ENCODE assay signal across 21 cellular contexts in genomic region chr21:35603471-35603870, GRCh38.
A peak's percentile ranks its signal among the peaks of the same experiment; 100 is the strongest.
DNase-seq lines count a peak whose midpoint lies in the region; ATAC-seq, FAIRE-seq and TF ChIP-seq lines count a peak whose summit lies in the region.
"Had no signal": no experiment of that assay in that cellular context is flagged by ENCODE, and none has a peak within 500 bp of the region (broad histone marks: within the 10 kb centered on the region; RNA-seq: fewer than 3 reads in every experiment).

No MANE protein-coding gene starts in this region.

- H3K27ac ChIP-seq in HEK293 (ENCODE audit: extremely low read depth, low read depth, low read length) (no peak overlapping the region), K562 (ENCODE audit: extremely low read depth, low read depth, low read length) (no peak overlapping the region), neuronal stem cell (replicated peaks; ENCODE audit: low read length) (no peak overlapping the region)
- H3K27ac ChIP-seq: pancreas, skin epidermis, thoracic aorta had no signal

- H3K9me3 Mint-ChIP-seq in activated CD8-positive, alpha-beta T cell treated with anti-CD3 and anti-CD28 coated beads, Interleukin-2, amount 10 ng/mL, durations not matched to agents 7 days and 5 days (ENCODE audit: insufficient read depth): no peaks in the 10 kb centered on the region
- no peaks in the 10 kb centered on the region for H3K9me3 Mint-ChIP-seq in activated CD8-positive, alpha-beta T cell treated with anti-CD3 and anti-CD28 coated beads for 36 hours
- no peaks in the 10 kb centered on the region for H3K9me3 Mint-ChIP-seq in activated T-helper 17 cell treated with anti-CD3 and anti-CD28 coated beads, Interleukin-2, amount 50 U/mL, for 72 hours
- H3K9me3 Mint-ChIP-seq: activated T-cell treated with anti-CD3 and anti-CD28 coated beads, Interleukin-2, amount 50 U/mL, for 72 hours had no signal

- H3K4me3 ChIP-seq in HEK293 (ENCODE audit: low read depth, low read length) (no peak overlapping the region), K562 (no peak overlapping the region), neuronal stem cell (ENCODE audit: low read length in 2 of 2) (no peak overlapping the region)
- H3K4me3 ChIP-seq: pancreas, skin epidermis, thoracic aorta had no signal

- H3K27me3 ChIP-seq in K562 (ENCODE audit: control insufficient read depth in 2 of 2, insufficient read depth in 2 of 2, low read length in 2 of 2) (peaks cover 4 to 22% of the 10 kb centered on the region in 2 experiments; a peak in 4 of 5 replicates), neuronal stem cell (ENCODE audit: control insufficient read depth in 3 of 3, insufficient read depth in 3 of 3, low read depth in 1 of 3, low read length in 3 of 3) (peaks cover 0 to 3% (median 0%) of the 10 kb centered on the region in 3 experiments)
- H3K27me3 ChIP-seq: pancreas had no signal

- H3K23ac ChIP-seq in neuronal stem cell (ENCODE audit: low read depth, low read length, poor library complexity): no peak overlapping the region

- H3K4me3 Mint-ChIP-seq in activated CD8-positive, alpha-beta T cell treated with anti-CD3 and anti-CD28 coated beads, Interleukin-2, amount 10 ng/mL, durations not matched to agents 7 days and 5 days: no peak overlapping the region
- no peak overlapping the region for H3K4me3 Mint-ChIP-seq in activated CD8-positive, alpha-beta T cell treated with anti-CD3 and anti-CD28 coated beads for 36 hours
- H3K4me3 Mint-ChIP-seq in activated T-helper 17 cell treated with anti-CD3 and anti-CD28 coated beads, Interleukin-2, amount 50 U/mL, for 72 hours: no peak overlapping the region
- H3K4me3 Mint-ChIP-seq: activated naive CD8-positive, alpha-beta T cell treated with anti-CD3 and anti-CD28 coated beads, Interleukin-2, amount 50 U/mL, for 24 hours; activated T-cell treated with anti-CD3 and anti-CD28 coated beads, Interleukin-2, amount 50 U/mL, for 72 hours; B cell had no signal

- TF ChIP-seq CTCF in HEK293 (tag by site-specific recombination; IDR thresholded peaks at IDR 0.05) (peak; percentile 19; the same call in 1 of the 2 replicates), K562 (IDR thresholded peaks at IDR 0.05 in 2 of 3, conservative IDR thresholded peaks at IDR 0.05 in 1 of 3; ENCODE audit: insufficient read depth in 2 of 3, low read depth in 1 of 3, low read length in 3 of 3) (peak in 2 of 3 experiments; percentile 23 to 37; a peak in 2 of 6 replicates)
- TF ChIP-seq CTCF in activated CD8-positive, alpha-beta T cell treated with anti-CD3 and anti-CD28 coated beads for 36 hours (IDR thresholded peaks at IDR 0.05): no peak

- no peak for TF ChIP-seq POLR2A in K562 (conservative IDR thresholded peaks at IDR 0.05)

- no peak overlapping the region for H3K4ac ChIP-seq in neuronal stem cell (ENCODE audit: low read length)

- H3K4me1 Mint-ChIP-seq in activated CD8-positive, alpha-beta T cell treated with anti-CD3 and anti-CD28 coated beads, Interleukin-2, amount 10 ng/mL, durations not matched to agents 7 days and 5 days (ENCODE audit: low read depth): no peaks in the 10 kb centered on the region
- no peaks in the 10 kb centered on the region for H3K4me1 Mint-ChIP-seq in activated CD8-positive, alpha-beta T cell treated with anti-CD3 and anti-CD28 coated beads for 36 hours (ENCODE audit: low read depth)
- no peaks in the 10 kb centered on the region for H3K4me1 Mint-ChIP-seq in activated T-helper 17 cell treated with anti-CD3 and anti-CD28 coated beads, Interleukin-2, amount 50 U/mL, for 72 hours
- H3K4me1 Mint-ChIP-seq: activated naive CD8-positive, alpha-beta T cell treated with anti-CD3 and anti-CD28 coated beads, Interleukin-2, amount 50 U/mL, for 24 hours had no signal

- POLR2A ChIA-PET in HEK293 (lab: Yijun Ruan, JAX): no interaction called here
- POLR2A ChIA-PET in K562 (lab: Yijun Ruan, JAX): interaction anchor here (1.0 kb wide), 1 partner anchor 13 kb away, joined by 3 read pairs; no protein-coding TSS in a partner anchor
- POLR2A ChIA-PET in activated CD8-positive, alpha-beta T cell treated with anti-CD3 and anti-CD28 coated beads, Interleukin-2, amount 10 ng/mL, durations not matched to agents 7 days and 5 days (lab: Charles Lee): no interaction called here
- POLR2A ChIA-PET in activated CD8-positive, alpha-beta T cell treated with anti-CD3 and anti-CD28 coated beads for 36 hours (lab: Charles Lee): no interaction called here

- H3K14ac ChIP-seq in neuronal stem cell (ENCODE audit: low read length): no peak overlapping the region

- no peak overlapping the region for H4K91ac ChIP-seq in neuronal stem cell (ENCODE audit: low read depth, low read length, poor library complexity)

- H3K9ac ChIP-seq in K562 (ENCODE audit: insufficient read depth in 1 of 2, low read depth in 2 of 2, low read length in 2 of 2): no peak overlapping the region
- no peak overlapping the region for H3K9ac ChIP-seq in neuronal stem cell (ENCODE audit: low read depth, low read length, poor library complexity)

- no peak for TF ChIP-seq EP300 in K562 (IDR thresholded peaks at IDR 0.05; ENCODE audit: low read length)

- peaks cover 2% of the 10 kb centered on the region for H3K27me3 Mint-ChIP-seq in activated CD8-positive, alpha-beta T cell treated with anti-CD3 and anti-CD28 coated beads, Interleukin-2, amount 10 ng/mL, durations not matched to agents 7 days and 5 days (ENCODE audit: low read depth)
- no peaks in the 10 kb centered on the region for H3K27me3 Mint-ChIP-seq in activated CD8-positive, alpha-beta T cell treated with anti-CD3 and anti-CD28 coated beads for 36 hours
- peaks cover 15% of the 10 kb centered on the region for H3K27me3 Mint-ChIP-seq in activated T-helper 17 cell treated with anti-CD3 and anti-CD28 coated beads, Interleukin-2, amount 50 U/mL, for 72 hours
- H3K27me3 Mint-ChIP-seq: activated naive CD8-positive, alpha-beta T cell treated with anti-CD3 and anti-CD28 coated beads, Interleukin-2, amount 50 U/mL, for 24 hours had no signal

- no peaks in the 10 kb centered on the region for H4K20me1 ChIP-seq in K562 (replicated peaks; ENCODE audit: control insufficient read depth, insufficient read depth, low read length)

- no peaks in the 10 kb centered on the region for H3K79me2 ChIP-seq in K562 (ENCODE audit: control insufficient read depth, insufficient read depth, low read length)

- WGBS in K562 (ENCODE audit: insufficient coverage, low coverage, missing lambda C conversion rate): 2% methylated on average over 6 of the region's 6 CpGs
- WGBS in neuronal stem cell (ENCODE audit: extremely low coverage in 2 of 2, insufficient read length in 2 of 2, insufficient replicate concordance in 1 of 2), 2 donors: no CpG with 5 or more reads among the region's 6 CpGs

- no peak overlapping the region for H2BK120ac ChIP-seq in neuronal stem cell (ENCODE audit: low read depth, low read length)

- H2BK15ac ChIP-seq in neuronal stem cell (ENCODE audit: low read length): no peak overlapping the region

- no peak overlapping the region for H3K27ac Mint-ChIP-seq in activated CD8-positive, alpha-beta T cell treated with anti-CD3 and anti-CD28 coated beads, Interleukin-2, amount 10 ng/mL, durations not matched to agents 7 days and 5 days
- no peak overlapping the region for H3K27ac Mint-ChIP-seq in activated CD8-positive, alpha-beta T cell treated with anti-CD3 and anti-CD28 coated beads for 36 hours
- H3K27ac Mint-ChIP-seq in activated T-helper 17 cell treated with anti-CD3 and anti-CD28 coated beads, Interleukin-2, amount 50 U/mL, for 72 hours: no peak overlapping the region
- H3K27ac Mint-ChIP-seq: activated naive CD8-positive, alpha-beta T cell treated with anti-CD3 and anti-CD28 coated beads, Interleukin-2, amount 50 U/mL, for 24 hours; activated T-cell treated with anti-CD3 and anti-CD28 coated beads, Interleukin-2, amount 50 U/mL, for 72 hours; B cell had no signal

- H3K9me3 ChIP-seq in HEK293 (ENCODE audit: control insufficient read depth, insufficient read depth, low read depth, low read length) (no peaks in the 10 kb centered on the region), K562 (replicated peaks; ENCODE audit: control insufficient read depth, insufficient read depth, low read depth, low read length) (no peaks in the 10 kb centered on the region), neuronal stem cell (replicated peaks in 1 of 2; ENCODE audit: control insufficient read depth in 2 of 2, insufficient read depth in 1 of 2, low read depth in 1 of 2, low read length in 2 of 2) (peaks cover 0 to 2% of the 10 kb centered on the region in 2 donors)
- H3K9me3 ChIP-seq: pancreas, thoracic aorta had no signal

- no peaks in the 10 kb centered on the region for H3K79me1 ChIP-seq in neuronal stem cell (ENCODE audit: low read depth, low read length)

- in situ Hi-C loops in K562 (cut with MboI): no loop called here

- no peak overlapping the region for H2AK5ac ChIP-seq in neuronal stem cell (ENCODE audit: low read depth, low read length)

- H4K8ac ChIP-seq in neuronal stem cell (ENCODE audit: low read depth, low read length): no peak overlapping the region

- H3K9me1 ChIP-seq in K562 (ENCODE audit: control insufficient read depth, insufficient read depth, low read length): no peaks in the 10 kb centered on the region

- H3K36me3 ChIP-seq in HEK293 (ENCODE audit: control insufficient read depth in 2 of 2, insufficient read depth in 1 of 2, low read length in 2 of 2) (no peaks in the 10 kb centered on the region), K562 (ENCODE audit: control insufficient read depth, insufficient read depth, low read length) (no peaks in the 10 kb centered on the region), neuronal stem cell (replicated peaks in 1 of 2; ENCODE audit: control insufficient read depth in 2 of 2, insufficient read depth in 2 of 2, low read length in 2 of 2) (no peaks in the 10 kb centered on the region)
- H3K36me3 ChIP-seq: pancreas, thoracic aorta had no signal

- no peak for FAIRE-seq in K562 (lab: Jason Lieb, UNC)
- FAIRE-seq: pancreas, TTC549 had no signal

- ATAC-seq in K562: 0 out of 3 replicates have a peak, but pooled peaks have one; percentile 47
- ATAC-seq in activated CD8-positive, alpha-beta T cell treated with anti-CD3 and anti-CD28 coated beads, Interleukin-2, amount 10 ng/mL, durations not matched to agents 7 days and 5 days: no peak
- ATAC-seq in activated CD8-positive, alpha-beta T cell treated with anti-CD3 and anti-CD28 coated beads for 36 hours: no peak
- no peak for ATAC-seq in activated T-helper 17 cell treated with anti-CD3 and anti-CD28 coated beads, Interleukin-2, amount 50 U/mL, for 72 hours (replicated peaks)
- ATAC-seq: activated naive CD8-positive, alpha-beta T cell treated with anti-CD3 and anti-CD28 coated beads, Interleukin-2, amount 50 U/mL, for 24 hours; activated T-cell treated with anti-CD3 and anti-CD28 coated beads, Interleukin-2, amount 50 U/mL, for 72 hours; left ventricle myocardium superior had no signal

- peak overlapping the region; percentile 37 for H3K18ac ChIP-seq in neuronal stem cell (ENCODE audit: low read length)

- H2AFZ ChIP-seq in K562 (ENCODE audit: low read depth, low read length) (no peak overlapping the region), neuronal stem cell (ENCODE audit: low read length) (no peak overlapping the region)

- H3K4me1 ChIP-seq in HEK293 (ENCODE audit: control insufficient read depth, insufficient read depth, low read length) (no peaks in the 10 kb centered on the region), K562 (replicated peaks in 1 of 2; ENCODE audit: control insufficient read depth in 2 of 2, insufficient read depth in 2 of 2, low read length in 2 of 2) (no peaks in the 10 kb centered on the region), neuronal stem cell (ENCODE audit: control insufficient read depth in 2 of 2, insufficient read depth in 1 of 2, low read depth in 1 of 2, low read length in 2 of 2) (no peaks in the 10 kb centered on the region)
- H3K4me1 ChIP-seq: pancreas had no signal

- no peaks in the 10 kb centered on the region for H3K36me3 Mint-ChIP-seq in activated CD8-positive, alpha-beta T cell treated with anti-CD3 and anti-CD28 coated beads, Interleukin-2, amount 10 ng/mL, durations not matched to agents 7 days and 5 days (ENCODE audit: low read depth)
- no peaks in the 10 kb centered on the region for H3K36me3 Mint-ChIP-seq in activated CD8-positive, alpha-beta T cell treated with anti-CD3 and anti-CD28 coated beads for 36 hours (ENCODE audit: low read depth)
- no peaks in the 10 kb centered on the region for H3K36me3 Mint-ChIP-seq in activated T-helper 17 cell treated with anti-CD3 and anti-CD28 coated beads, Interleukin-2, amount 50 U/mL, for 72 hours (ENCODE audit: low read depth)

- peak in 1 of 2 experiments; percentile 39; a peak in 2 of 4 replicates for TF ChIP-seq RAD21 in K562 (CRISPR knock-in tag; conservative IDR thresholded peaks at IDR 0.05 in 1 of 2, IDR thresholded peaks at IDR 0.05 in 1 of 2)

- intact Hi-C loops in K562 (cut with micrococcal nuclease): loop anchor here (10.0 kb wide), 1 partner anchor 159 kb away; no protein-coding TSS in a partner anchor
- intact Hi-C loops in activated CD8-positive, alpha-beta T cell treated with anti-CD3 and anti-CD28 coated beads for 36 hours (cut with micrococcal nuclease): no loop called here

- DNase-seq in NCI-H2107 (lab: John Stamatoyannopoulos, UW): peak; percentile 94
- no peak for DNase-seq in K562 (ENCODE audit: extremely low read depth in 1 of 4, low spot score in 3 of 4)
- no peak for DNase-seq in neuronal stem cell (ENCODE audit: low spot score)
- DNase-seq in activated CD8-positive, alpha-beta T cell treated with anti-CD3 and anti-CD28 coated beads, Interleukin-2, amount 10 ng/mL, durations not matched to agents 7 days and 5 days: no peak
- DNase-seq in activated CD8-positive, alpha-beta T cell treated with anti-CD3 and anti-CD28 coated beads for 36 hours: no peak
- DNase-seq: activated CD4-positive, alpha-beta T cell treated with anti-CD3 and anti-CD28 coated beads, Interleukin-2, amount 50 U/mL, for 48 hours; activated naive CD8-positive, alpha-beta T cell treated with anti-CD3 and anti-CD28 coated beads, Interleukin-2, amount 50 U/mL, for 24 hours; activated T-cell treated with anti-CD3 and anti-CD28 coated beads, Interleukin-2, amount 50 U/mL, for 72 hours; caudate nucleus; effector CD8-positive, alpha-beta T cell; hippocampal formation; NCI-H1048; NCI-H82 had no signal

- no peak overlapping the region for H2BK5ac ChIP-seq in neuronal stem cell (ENCODE audit: low read length)

- no peak overlapping the region for H3K4me2 ChIP-seq in K562 (ENCODE audit: insufficient read depth, low read length)
- no peak overlapping the region for H3K4me2 ChIP-seq in neuronal stem cell (ENCODE audit: insufficient read depth, low read length, poor library complexity, severe bottlenecking)

- CTCF ChIA-PET in HEK293 (lab: Yijun Ruan, JAX): interaction anchor here (0.6 to 1.4 kb wide), 6 partner anchors 9 to 236 kb away, joined by 3 read pairs; no protein-coding TSS in a partner anchor
- CTCF ChIA-PET in K562 (lab: Yijun Ruan, JAX; ENCODE audit: low intra/inter-chr PET ratio): no interaction called here
- CTCF ChIA-PET in activated CD8-positive, alpha-beta T cell treated with anti-CD3 and anti-CD28 coated beads, Interleukin-2, amount 10 ng/mL, durations not matched to agents 7 days and 5 days (lab: Charles Lee): no interaction called here
- CTCF ChIA-PET in activated CD8-positive, alpha-beta T cell treated with anti-CD3 and anti-CD28 coated beads for 36 hours (lab: Charles Lee): interaction anchor here (1.6 kb wide), 1 partner anchor 13 kb away, joined by 4 read pairs; no protein-coding TSS in a partner anchor

- no TSS peak for BruUV-seq in K562 (replicated peaks; lab: Mats Ljungman, UMichigan)

- H2BK12ac ChIP-seq in neuronal stem cell (ENCODE audit: low read length): no peak overlapping the region

Comparison
In these comparisons a context has a peak if more than half of its experiments do, and no peak if none do; other contexts are left out.
1. CTCF ChIA-PET loops: an anchor here in HEK293 (0.6 to 1.4 kb wide) and activated CD8-positive, alpha-beta T cell treated with anti-CD3 and anti-CD28 coated beads for 36 hours (1.6 kb wide); none called in K562 and activated CD8-positive, alpha-beta T cell treated with anti-CD3 and anti-CD28 coated beads, Interleukin-2, amount 10 ng/mL, durations not matched to agents 7 days and 5 days.
2. Of the 44 proteins assayed by ChIP-seq in both K562 and HEK293: peak only in K562: none; only in HEK293: none; in both: CTCF; in neither: 43.